Comparison of ENCODE assay signal across 6 cellular contexts in genomic region chr1:155126494-155127104, GRCh38. TPM values are rescaled to one million over a fixed set of nuclear protein-coding genes. Genes with fewer than 3 reads are reported as not detected.
A peak's percentile ranks its signal among the peaks of the same experiment; 100 is the strongest.
DNase-seq lines count a peak whose midpoint lies in the region; ATAC-seq and TF ChIP-seq lines count a peak whose summit lies in the region.

No MANE protein-coding gene starts in this region.

- no peak for TF ChIP-seq EP300 in neural cell (conservative IDR thresholded peaks at IDR 0.05; ENCODE audit: poor library complexity, severe bottlenecking)

- TF ChIP-seq RAD21 in neural cell (conservative IDR thresholded peaks at IDR 0.05) = peak; percentile 48

- no peak for ATAC-seq in GM18907 (IDR thresholded peaks at IDR 0.05; ENCODE audit: unreplicated experiment)

- H3K9ac ChIP-seq in OCI-LY3 (ENCODE audit: low read length) = no peak overlapping the region
- peak overlapping the region; percentile 57 for H3K9ac ChIP-seq in neural cell (ENCODE audit: low read length)

- H3K9me3 ChIP-seq in OCI-LY3 (ENCODE audit: insufficient read depth, low read length) (no peaks in the 10 kb centered on the region), neural cell (ENCODE audit: low read length) (no peaks in the 10 kb centered on the region)

- DNase-seq in DMS 273 treated with DMSO at 0.1 percent for 48 hours (lab: John Stamatoyannopoulos, UW) = peak; percentile 46
- DNase-seq in coronary artery (ENCODE audit: low spot score) = no peak
- DNase-seq in cerebellar nuclear complex (lab: John Stamatoyannopoulos, UW) = no peak

- H3K36me3 ChIP-seq in OCI-LY3 (replicated peaks; ENCODE audit: low read depth, low read length) = no peaks in the 10 kb centered on the region
- H3K36me3 ChIP-seq in neural cell (ENCODE audit: insufficient read depth, low read length) = no peaks in the 10 kb centered on the region

- H3K4me2 ChIP-seq in OCI-LY3 (ENCODE audit: low read length) (peak overlapping the region; percentile 56), neural cell (ENCODE audit: low read length) (peak overlapping the region; percentile 84)

- H3K79me2 ChIP-seq in OCI-LY3 (ENCODE audit: low read length) (no peaks in the 10 kb centered on the region), neural cell (replicated peaks; ENCODE audit: insufficient read depth, low read length) (no peaks in the 10 kb centered on the region)

- H2AFZ ChIP-seq in OCI-LY3 (ENCODE audit: low read depth, low read length) (no peak overlapping the region), neural cell (ENCODE audit: low read depth, low read length) (peak overlapping the region; percentile 15)

- peaks cover 40% of the 10 kb centered on the region for H3K27me3 ChIP-seq in OCI-LY3 (ENCODE audit: low read depth, low read length)
- peaks cover 48% of the 10 kb centered on the region for H3K27me3 ChIP-seq in neural cell (ENCODE audit: insufficient read depth, low read depth, low read length)

- peaks cover 2% of the 10 kb centered on the region for H3F3A ChIP-seq in neural cell (ENCODE audit: insufficient read depth, low read length, poor library complexity, severe bottlenecking)

- H3K4me1 ChIP-seq in OCI-LY3 (ENCODE audit: low read length) = peaks cover 9% of the 10 kb centered on the region; the same call in 1 of the 2 replicates

- H3K4me3 ChIP-seq in OCI-LY3 (ENCODE audit: low read length) = peak overlapping the region; percentile 62
- H3K4me3 ChIP-seq in coronary artery = peak overlapping the region; percentile 78
- peak overlapping the region; percentile 64 for H3K4me3 ChIP-seq in neural cell (ENCODE audit: low read length)

- TF ChIP-seq CTCF in OCI-LY3 (IDR thresholded peaks at IDR 0.05; ENCODE audit: low read depth, low read length) (no peak), coronary artery (IDR thresholded peaks at IDR 0.05) (no peak), neural cell (IDR thresholded peaks at IDR 0.05; ENCODE audit: poor library complexity, severe bottlenecking) (peak; percentile 57)

- H3K9me2 ChIP-seq in neural cell (ENCODE audit: insufficient read depth, low read length) = no peaks in the 10 kb centered on the region

- H4K20me1 ChIP-seq in OCI-LY3 (ENCODE audit: insufficient read depth, low read length) (no peaks in the 10 kb centered on the region), neural cell (ENCODE audit: insufficient read depth) (no peaks in the 10 kb centered on the region)

- H3K27ac ChIP-seq in OCI-LY3 (ENCODE audit: low read length) (no peak overlapping the region), coronary artery (peak overlapping the region; percentile 29 to 76), neural cell (ENCODE audit: low read length) (no peak overlapping the region)

TF ChIP-seq in neural cell, 6 proteins besides CTCF, POLR2A, EP300 and RAD21:
- TF ChIP-seq REST (IDR thresholded peaks at IDR 0.05; ENCODE audit: borderline replicate concordance) (no peak), SMC3 (conservative IDR thresholded peaks at IDR 0.05; ENCODE audit: poor library complexity) (peak; percentile 46), MXI1 (conservative IDR thresholded peaks at IDR 0.05; ENCODE audit: poor library complexity, severe bottlenecking) (peak; percentile 92), TAF1 (IDR thresholded peaks at IDR 0.05; ENCODE audit: low read depth) (no peak), POLR2AphosphoS5 (IDR thresholded peaks at IDR 0.05) (peak; percentile 13), EZH2 (IDR thresholded peaks at IDR 0.05; ENCODE audit: borderline replicate concordance, insufficient read depth, low read length, poor library complexity, severe bottlenecking) (no peak)

RNA-seq across cellular contexts. Expression of gene EFNA1, which starts 1.1 kb away (rescaled TPM):
- polyA plus RNA-seq in neural cell = 0.50 TPM in 1 of 2 replicates, not detected in the other
- 1.2 TPM in 1 of 2 replicates, not detected in the other for polyA minus RNA-seq in neural cell

RNA-seq across cellular contexts. Expression of gene SLC50A1, which starts 9.1 kb away (rescaled TPM):
- 12.6 and 15.9 TPM in 2 replicates for polyA plus RNA-seq in neural cell
- 6.5 and 8.0 TPM in 2 replicates for polyA minus RNA-seq in neural cell

RNA-seq across cellular contexts. Expression of gene DPM3, which starts 13.7 kb away (rescaled TPM):
- 150 TPM in 2 replicates for polyA plus RNA-seq in neural cell
- 13.9 and 17.8 TPM in 2 replicates for polyA minus RNA-seq in neural cell

RNA-seq across cellular contexts. Expression of gene KRTCAP2, which starts 46.5 kb away (rescaled TPM):
- polyA plus RNA-seq in neural cell = 175 and 187 TPM in 2 replicates
- polyA minus RNA-seq in neural cell = 43.6 and 54.6 TPM in 2 replicates

RNA-seq across cellular contexts. Expression of gene TRIM46, which starts 47.0 kb away (rescaled TPM):
- 31.5 and 49.0 TPM in 2 replicates for polyA plus RNA-seq in neural cell
- polyA minus RNA-seq in neural cell = 38.0 and 38.7 TPM in 2 replicates

Comparison
In these comparisons a context has a peak if more than half of its experiments do, and no peak if none do; other contexts are left out.
1. H3K27ac ChIP-seq: peak in coronary artery (2 of 2); none in OCI-LY3 (single experiment) and neural cell (single experiment).
2. Peak in every context shown above with its lines, with median percentiles within 50 percentile points of each other: H3K4me3 ChIP-seq.